In genomic region chr9:32884482-32884881, GRCh38 we compare ENCODE assay signal across 31 cellular contexts.
"Had no signal": no experiment of that assay in that cellular context is flagged by ENCODE, and none has a peak within 500 bp of the region (broad histone marks: within the 10 kb centered on the region; RNA-seq: fewer than 3 reads in every experiment).

No MANE protein-coding gene starts in this region.

- H3K4me3 Mint-ChIP-seq: activated CD4-positive, alpha-beta memory T cell treated with anti-CD3 and anti-CD28 coated beads, Interleukin-2, amount 10 ng/mL, durations not matched to agents 7 days and 5 days; activated CD4-positive, alpha-beta T cell treated with anti-CD3 and anti-CD28 coated beads for 36 hours; activated CD4-positive, alpha-beta T cell treated with anti-CD3 and anti-CD28 coated beads, Interleukin-2, amount 10 ng/mL, durations not matched to agents 24 days and 14 days; activated naive CD4-positive, alpha-beta T cell treated with anti-CD3 and anti-CD28 coated beads for 36 hours; activated naive CD4-positive, alpha-beta T cell treated with anti-CD3 and anti-CD28 coated beads, Interleukin-2, amount 50 U/mL, for 24 hours; activated naive CD8-positive, alpha-beta T cell treated with anti-CD3 and anti-CD28 coated beads for 36 hours; activated naive CD8-positive, alpha-beta T cell treated with anti-CD3 and anti-CD28 coated beads, Interleukin-2, amount 50 U/mL, for 24 hours; activated T-cell treated with anti-CD3 and anti-CD28 coated beads, Interleukin-2, amount 50 U/mL, for 24 hours; activated T-cell treated with anti-CD3 and anti-CD28 coated beads, Interleukin-2, amount 50 U/mL, for 72 hours; effector memory CD8-positive, alpha-beta T cell; T-helper 17 cell; T-helper 2 cell treated with Interferon-gamma antibody and Interleukin-4, amounts not matched to agents 5 μg/mL and 100 μg/mL, for 36 hours had no signal

- ATAC-seq: activated CD4-positive, alpha-beta T cell treated with anti-CD3 and anti-CD28 coated beads for 36 hours; activated naive CD8-positive, alpha-beta T cell treated with anti-CD3 and anti-CD28 coated beads, Interleukin-2, amount 50 U/mL, for 24 hours; activated T-cell treated with anti-CD3 and anti-CD28 coated beads, Interleukin-2, amount 50 U/mL, for 72 hours; body of pancreas; effector memory CD8-positive, alpha-beta T cell; gastroesophageal sphincter; heart right ventricle; T-helper 17 cell had no signal

- H3K36me3 Mint-ChIP-seq: activated naive CD8-positive, alpha-beta T cell treated with anti-CD3 and anti-CD28 coated beads for 36 hours had no signal

- DNase-seq: activated CD4-positive, alpha-beta memory T cell treated with anti-CD3 and anti-CD28 coated beads, Interleukin-2, amount 10 ng/mL, durations not matched to agents 7 days and 5 days; activated CD4-positive, alpha-beta T cell treated with anti-CD3 and anti-CD28 coated beads for 36 hours; activated CD4-positive, alpha-beta T cell treated with anti-CD3 and anti-CD28 coated beads, Interleukin-2, amount 10 ng/mL, durations not matched to agents 24 days and 14 days; activated CD4-positive, CD25-positive, alpha-beta regulatory T cell; activated CD4-positive, CD25-positive, alpha-beta regulatory T cell treated with anti-CD3 and anti-CD28 coated beads, Interleukin-2, amount 50 U/mL, for 72 hours; activated CD8-positive, alpha-beta memory T cell treated with anti-CD3 and anti-CD28 coated beads, Interleukin-2, amount 50 U/mL, for 48 hours; activated effector memory CD4-positive, alpha-beta T cell treated with Interleukin-2 at 50 U/mL for 16 hours; activated naive CD4-positive, alpha-beta T cell treated with anti-CD3 and anti-CD28 coated beads for 36 hours; activated naive CD8-positive, alpha-beta T cell treated with anti-CD3 and anti-CD28 coated beads for 36 hours; activated naive CD8-positive, alpha-beta T cell treated with anti-CD3 and anti-CD28 coated beads, Interleukin-2, amount 50 U/mL, for 24 hours; activated T-cell treated with anti-CD3 and anti-CD28 coated beads for 4 hours; activated T-cell treated with anti-CD3 and anti-CD28 coated beads, Interleukin-2, amount 50 U/mL, for 24 hours; activated T-cell treated with anti-CD3 and anti-CD28 coated beads, Interleukin-2, amount 50 U/mL, for 72 hours; adrenal gland; amygdala; aorta; body of pancreas; caudate nucleus; cortex of kidney; dermis blood vessel endothelial cell; effector CD4-positive, alpha-beta T cell; effector memory CD8-positive, alpha-beta T cell; esophagus squamous epithelium; foreskin melanocyte; heart right ventricle; T-helper 1 cell; T-helper 17 cell; T1000 had no signal

- H3K27me3 Mint-ChIP-seq: activated CD4-positive, alpha-beta memory T cell treated with anti-CD3 and anti-CD28 coated beads, Interleukin-2, amount 10 ng/mL, durations not matched to agents 7 days and 5 days; activated CD4-positive, alpha-beta T cell treated with anti-CD3 and anti-CD28 coated beads for 36 hours; activated CD4-positive, alpha-beta T cell treated with anti-CD3 and anti-CD28 coated beads, Interleukin-2, amount 10 ng/mL, durations not matched to agents 24 days and 14 days; activated naive CD8-positive, alpha-beta T cell treated with anti-CD3 and anti-CD28 coated beads for 36 hours; activated naive CD8-positive, alpha-beta T cell treated with anti-CD3 and anti-CD28 coated beads, Interleukin-2, amount 50 U/mL, for 24 hours; activated T-cell treated with anti-CD3 and anti-CD28 coated beads, Interleukin-2, amount 50 U/mL, for 24 hours had no signal

- H3K9me3 Mint-ChIP-seq: activated CD4-positive, alpha-beta memory T cell treated with anti-CD3 and anti-CD28 coated beads, Interleukin-2, amount 10 ng/mL, durations not matched to agents 7 days and 5 days; activated CD4-positive, alpha-beta T cell treated with anti-CD3 and anti-CD28 coated beads, Interleukin-2, amount 10 ng/mL, durations not matched to agents 24 days and 14 days; activated naive CD4-positive, alpha-beta T cell treated with anti-CD3 and anti-CD28 coated beads for 36 hours; activated naive CD4-positive, alpha-beta T cell treated with anti-CD3 and anti-CD28 coated beads, Interleukin-2, amount 50 U/mL, for 24 hours; activated naive CD8-positive, alpha-beta T cell treated with anti-CD3 and anti-CD28 coated beads for 36 hours; activated naive CD8-positive, alpha-beta T cell treated with anti-CD3 and anti-CD28 coated beads, Interleukin-2, amount 50 U/mL, for 24 hours; activated T-cell treated with anti-CD3 and anti-CD28 coated beads, Interleukin-2, amount 50 U/mL, for 24 hours; activated T-cell treated with anti-CD3 and anti-CD28 coated beads, Interleukin-2, amount 50 U/mL, for 72 hours; effector memory CD8-positive, alpha-beta T cell; T-helper 2 cell treated with Interferon-gamma antibody and Interleukin-4, amounts not matched to agents 5 μg/mL and 100 μg/mL, for 36 hours had no signal

- H3K4me1 Mint-ChIP-seq: activated CD4-positive, alpha-beta memory T cell treated with anti-CD3 and anti-CD28 coated beads, Interleukin-2, amount 10 ng/mL, durations not matched to agents 7 days and 5 days; activated CD4-positive, alpha-beta T cell treated with anti-CD3 and anti-CD28 coated beads for 36 hours; activated CD4-positive, alpha-beta T cell treated with anti-CD3 and anti-CD28 coated beads, Interleukin-2, amount 10 ng/mL, durations not matched to agents 24 days and 14 days; activated naive CD4-positive, alpha-beta T cell treated with anti-CD3 and anti-CD28 coated beads, Interleukin-2, amount 50 U/mL, for 24 hours; activated naive CD8-positive, alpha-beta T cell treated with anti-CD3 and anti-CD28 coated beads for 36 hours; activated naive CD8-positive, alpha-beta T cell treated with anti-CD3 and anti-CD28 coated beads, Interleukin-2, amount 50 U/mL, for 24 hours; T-helper 17 cell had no signal

- H3K27ac Mint-ChIP-seq: activated CD4-positive, alpha-beta memory T cell treated with anti-CD3 and anti-CD28 coated beads, Interleukin-2, amount 10 ng/mL, durations not matched to agents 7 days and 5 days; activated CD4-positive, alpha-beta T cell treated with anti-CD3 and anti-CD28 coated beads for 36 hours; activated CD4-positive, alpha-beta T cell treated with anti-CD3 and anti-CD28 coated beads, Interleukin-2, amount 10 ng/mL, durations not matched to agents 24 days and 14 days; activated naive CD4-positive, alpha-beta T cell treated with anti-CD3 and anti-CD28 coated beads for 36 hours; activated naive CD4-positive, alpha-beta T cell treated with anti-CD3 and anti-CD28 coated beads, Interleukin-2, amount 50 U/mL, for 24 hours; activated naive CD8-positive, alpha-beta T cell treated with anti-CD3 and anti-CD28 coated beads for 36 hours; activated naive CD8-positive, alpha-beta T cell treated with anti-CD3 and anti-CD28 coated beads, Interleukin-2, amount 50 U/mL, for 24 hours; activated T-cell treated with anti-CD3 and anti-CD28 coated beads, Interleukin-2, amount 50 U/mL, for 24 hours; activated T-cell treated with anti-CD3 and anti-CD28 coated beads, Interleukin-2, amount 50 U/mL, for 72 hours; effector memory CD8-positive, alpha-beta T cell; T-helper 17 cell; T-helper 2 cell treated with Interferon-gamma antibody and Interleukin-4, amounts not matched to agents 5 μg/mL and 100 μg/mL, for 36 hours had no signal
